Comparison of ENCODE assay signal across 19 cellular contexts in the genomic region with DNA sequence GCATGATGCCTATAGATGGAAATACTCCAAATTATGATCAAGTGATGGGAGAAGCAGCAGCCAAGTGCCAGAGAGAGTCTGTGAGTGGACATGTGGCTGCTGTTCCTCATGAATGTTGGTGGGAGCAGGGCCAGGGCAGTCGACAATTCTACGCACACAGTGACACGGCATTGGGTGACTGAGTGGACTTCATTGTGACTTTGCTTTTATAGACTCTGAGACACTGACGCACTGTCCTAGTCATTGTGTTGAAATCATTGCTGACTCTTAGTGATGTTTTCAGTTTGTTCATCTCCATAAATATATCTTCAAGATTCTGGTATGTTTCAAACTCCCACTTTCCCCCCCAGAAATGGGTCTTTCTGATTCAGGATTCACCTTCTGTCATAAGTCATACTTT.
"Had no signal": no experiment of that assay in that cellular context is flagged by ENCODE, and none has a peak within 500 bp of the region (broad histone marks: within the 10 kb centered on the region; RNA-seq: fewer than 3 reads in every experiment).

No MANE protein-coding gene starts in this region.

- H3K36me3 ChIP-seq: gastrocnemius medialis, heart left ventricle, neural progenitor cell, thoracic aorta, upper lobe of left lung had no signal

- H3K27me3 ChIP-seq: gastrocnemius medialis, heart left ventricle, neural progenitor cell, upper lobe of left lung had no signal

- H3K9me3 Mint-ChIP-seq: activated CD4-positive, alpha-beta T cell treated with anti-CD3 and anti-CD28 coated beads, Interleukin-2, amount 10 ng/mL, durations not matched to agents 24 days and 14 days; activated naive CD8-positive, alpha-beta T cell treated with anti-CD3 and anti-CD28 coated beads, Interleukin-2, amount 50 U/mL, for 24 hours; activated T-cell treated with anti-CD3 and anti-CD28 coated beads, Interleukin-2, amount 50 U/mL, for 24 hours; memory B cell; neural progenitor cell; stimulated activated naive CD8-positive, alpha-beta T cell treated with anti-CD3 and anti-CD28 coated beads, Interleukin-15, amount 100 ng/mL, for 72 hours had no signal

- H3K27me3 Mint-ChIP-seq: activated CD4-positive, alpha-beta T cell treated with anti-CD3 and anti-CD28 coated beads, Interleukin-2, amount 10 ng/mL, durations not matched to agents 24 days and 14 days; activated CD8-positive, alpha-beta T cell treated with anti-CD3 and anti-CD28 coated beads for 36 hours; activated T-cell treated with anti-CD3 and anti-CD28 coated beads, Interleukin-2, amount 50 U/mL, for 24 hours; central memory CD8-positive, alpha-beta T cell; memory B cell had no signal

- H3K27ac Mint-ChIP-seq: activated CD4-positive, alpha-beta T cell treated with anti-CD3 and anti-CD28 coated beads, Interleukin-2, amount 10 ng/mL, durations not matched to agents 24 days and 14 days; activated CD8-positive, alpha-beta T cell treated with anti-CD3 and anti-CD28 coated beads for 36 hours; activated naive CD4-positive, alpha-beta T cell treated with anti-CD3 and anti-CD28 coated beads for 36 hours; activated naive CD8-positive, alpha-beta T cell treated with anti-CD3 and anti-CD28 coated beads, Interleukin-2, amount 50 U/mL, for 24 hours; activated T-cell treated with anti-CD3 and anti-CD28 coated beads, Interleukin-2, amount 50 U/mL, for 24 hours; memory B cell; stimulated activated naive CD8-positive, alpha-beta T cell treated with anti-CD3 and anti-CD28 coated beads, Interleukin-15, amount 100 ng/mL, for 72 hours had no signal

- DNase-seq: activated T-cell treated with anti-CD3 and anti-CD28 coated beads, Interleukin-2, amount 50 U/mL, for 24 hours; cortex of kidney; effector CD4-positive, alpha-beta T cell; left ventricle myocardium superior; psoas muscle; T-helper 9 cell had no signal

- ATAC-seq: activated CD8-positive, alpha-beta T cell treated with anti-CD3 and anti-CD28 coated beads for 36 hours; activated naive CD8-positive, alpha-beta T cell treated with anti-CD3 and anti-CD28 coated beads, Interleukin-2, amount 50 U/mL, for 24 hours; stimulated activated naive CD8-positive, alpha-beta T cell treated with anti-CD3 and anti-CD28 coated beads, Interleukin-15, amount 100 ng/mL, for 72 hours had no signal

- H3K4me1 ChIP-seq: neural progenitor cell, upper lobe of left lung had no signal

- H3K36me3 Mint-ChIP-seq: brain, memory B cell had no signal

- H3K9me3 ChIP-seq: gastrocnemius medialis, psoas muscle, thoracic aorta, upper lobe of left lung had no signal

- H3K9ac ChIP-seq: neural progenitor cell had no signal

- H3K4me3 Mint-ChIP-seq: activated CD4-positive, alpha-beta T cell treated with anti-CD3 and anti-CD28 coated beads, Interleukin-2, amount 10 ng/mL, durations not matched to agents 24 days and 14 days; activated CD8-positive, alpha-beta T cell treated with anti-CD3 and anti-CD28 coated beads for 36 hours; activated naive CD4-positive, alpha-beta T cell treated with anti-CD3 and anti-CD28 coated beads for 36 hours; activated naive CD8-positive, alpha-beta T cell treated with anti-CD3 and anti-CD28 coated beads, Interleukin-2, amount 50 U/mL, for 24 hours; activated T-cell treated with anti-CD3 and anti-CD28 coated beads, Interleukin-2, amount 50 U/mL, for 24 hours; central memory CD8-positive, alpha-beta T cell; memory B cell; neural progenitor cell; stimulated activated naive CD8-positive, alpha-beta T cell treated with anti-CD3 and anti-CD28 coated beads, Interleukin-15, amount 100 ng/mL, for 72 hours had no signal

- H3K4me3 ChIP-seq: gastrocnemius medialis, heart left ventricle, neural progenitor cell, psoas muscle, thoracic aorta, upper lobe of left lung had no signal

- H3K4me1 Mint-ChIP-seq: activated naive CD8-positive, alpha-beta T cell treated with anti-CD3 and anti-CD28 coated beads, Interleukin-2, amount 50 U/mL, for 24 hours; central memory CD8-positive, alpha-beta T cell; memory B cell; stimulated activated naive CD8-positive, alpha-beta T cell treated with anti-CD3 and anti-CD28 coated beads, Interleukin-15, amount 100 ng/mL, for 72 hours had no signal

- H2AFZ ChIP-seq: neural progenitor cell had no signal

- H3K27ac ChIP-seq: gastrocnemius medialis, heart left ventricle, neural progenitor cell, psoas muscle, thoracic aorta, upper lobe of left lung had no signal

- H3K4me2 ChIP-seq: neural progenitor cell had no signal
